ENCODE assay signal across 18 cellular contexts in genomic region chr4:7646384-7647061, GRCh38.
DNase-seq lines count a peak whose midpoint lies in the region; ATAC-seq and TF ChIP-seq lines count a peak whose summit lies in the region.
"Had no signal": no experiment of that assay in that cellular context is flagged by ENCODE, and none has a peak within 500 bp of the region (broad histone marks: within the 10 kb centered on the region; RNA-seq: fewer than 3 reads in every experiment).

No MANE protein-coding gene starts in this region.

- peak overlapping the region; percentile 36 for H3K4me3 ChIP-seq in Jurkat, Clone E6-1 (ENCODE audit: low read length)
- H3K4me3 ChIP-seq in mesenchymal stem cell (ENCODE audit: insufficient read depth in 1 of 2, low read depth in 1 of 2, low read length in 2 of 2), result no peak overlapping the region
- H3K4me3 ChIP-seq: mucosa of descending colon, sigmoid colon, thoracic aorta had no signal

- peak; percentile 67 for DNase-seq in CD14-positive monocyte (ENCODE audit: low spot score)
- peak; percentile 50 for DNase-seq in Jurkat, Clone E6-1 (ENCODE audit: low read depth, low spot score)
- peak in 1 of 2 donors; percentile 56 for DNase-seq in central memory CD8-positive, alpha-beta T cell (ENCODE audit: low spot score in 2 of 2)
- DNase-seq in mesenchymal stem cell, result peak; percentile 17
- DNase-seq in Ammon's horn (ENCODE audit: low spot score), result no peak
- no peak for DNase-seq in cortex of kidney (lab: John Stamatoyannopoulos, UW)
- DNase-seq in NCI-H226, result no peak
- DNase-seq in NCI-H2196 treated with DMSO at 0.1 percent for 48 hours (lab: John Stamatoyannopoulos, UW; ENCODE audit: unreplicated experiment), result no peak
- DNase-seq: activated CD4-positive, alpha-beta T cell treated with anti-CD3 and anti-CD28 coated beads, Interleukin-2, amount 10 ng/mL, durations not matched to agents 24 days and 14 days; activated T-cell treated with anti-CD3 and anti-CD28 coated beads, Interleukin-2, amount 50 U/mL, for 24 hours; effector memory CD4-positive, alpha-beta T cell; hypothalamus; left cardiac atrium; mucosa of descending colon; NCI-H1048; sigmoid colon; SK-N-SH had no signal

- peaks cover 0 to 22% (median 8%) of the 10 kb centered on the region in 7 donors for H3K9me3 Mint-ChIP-seq in CD14-positive monocyte
- peaks cover 9% of the 10 kb centered on the region for H3K9me3 Mint-ChIP-seq in central memory CD8-positive, alpha-beta T cell
- H3K9me3 Mint-ChIP-seq: activated T-cell treated with anti-CD3 and anti-CD28 coated beads, Interleukin-2, amount 50 U/mL, for 24 hours had no signal

- H3K14ac ChIP-seq in mesenchymal stem cell (ENCODE audit: low read length in 2 of 2), result no peak overlapping the region

- H3K79me1 ChIP-seq in mesenchymal stem cell (replicated peaks; ENCODE audit: low read length, poor library complexity, severe bottlenecking), result no peaks in the 10 kb centered on the region

- H3K27ac ChIP-seq in mesenchymal stem cell (ENCODE audit: low read length, poor library complexity, severe bottlenecking), result no peak overlapping the region
- H3K27ac ChIP-seq: sigmoid colon, thoracic aorta had no signal

- H3K4me1 Mint-ChIP-seq in CD14-positive monocyte, result peaks cover 84% of the 10 kb centered on the region
- peaks cover 56% of the 10 kb centered on the region for H3K4me1 Mint-ChIP-seq in central memory CD8-positive, alpha-beta T cell

- H3K4ac ChIP-seq in mesenchymal stem cell (ENCODE audit: low read depth in 1 of 2, low read length in 2 of 2), result peak overlapping the region in 1 of 2 experiments; percentile 29

- H2AK5ac ChIP-seq in mesenchymal stem cell (ENCODE audit: low read length, severe bottlenecking), result no peak overlapping the region

- no peak overlapping the region for H3K9ac ChIP-seq in mesenchymal stem cell (ENCODE audit: low read length)
- H3K9ac ChIP-seq: SK-N-SH had no signal

- H2BK120ac ChIP-seq in mesenchymal stem cell (ENCODE audit: low read depth, low read length), result peak overlapping the region; percentile 92

- peak overlapping the region; percentile 52 to 53 for H3K18ac ChIP-seq in mesenchymal stem cell (ENCODE audit: low read depth in 1 of 2, low read length in 2 of 2)

- no peak overlapping the region for H2BK15ac ChIP-seq in mesenchymal stem cell (ENCODE audit: low read depth, poor library complexity, severe bottlenecking)

- no peak overlapping the region for H2AFZ ChIP-seq in mesenchymal stem cell (ENCODE audit: low read depth, low read length)

- H4K91ac ChIP-seq in mesenchymal stem cell (ENCODE audit: low read length), result peak overlapping the region; percentile 29

- H4K8ac ChIP-seq in mesenchymal stem cell (ENCODE audit: low read length), result peak overlapping the region; percentile 33

- peaks cover 39% of the 10 kb centered on the region for H3K4me1 ChIP-seq in mesenchymal stem cell (ENCODE audit: control insufficient read depth, insufficient read depth, low read depth, low read length)

- no peak for TF ChIP-seq CTCF in CD14-positive monocyte (IDR thresholded peaks at IDR 0.05)

- peak overlapping the region; percentile 46 to 83 for H2BK12ac ChIP-seq in mesenchymal stem cell (ENCODE audit: low read length in 2 of 2)

- H2BK5ac ChIP-seq in mesenchymal stem cell (ENCODE audit: low read depth, low read length, poor library complexity, severe bottlenecking), result no peak overlapping the region

- peak overlapping the region; percentile 70 to 83 for H3K4me3 Mint-ChIP-seq in CD14-positive monocyte
- peak overlapping the region; percentile 56 for H3K4me3 Mint-ChIP-seq in central memory CD8-positive, alpha-beta T cell
- H3K4me3 Mint-ChIP-seq: activated CD4-positive, alpha-beta T cell treated with anti-CD3 and anti-CD28 coated beads, Interleukin-2, amount 10 ng/mL, durations not matched to agents 24 days and 14 days; activated T-cell treated with anti-CD3 and anti-CD28 coated beads, Interleukin-2, amount 50 U/mL, for 24 hours had no signal

- peaks cover 6% of the 10 kb centered on the region for H3K9me3 ChIP-seq in mesenchymal stem cell (ENCODE audit: control insufficient read depth, low read length)
- H3K9me3 ChIP-seq: mucosa of descending colon, SK-N-SH had no signal

- peak overlapping the region; percentile 96 to 100 (median 99) for H3K27ac Mint-ChIP-seq in CD14-positive monocyte
- peak overlapping the region; percentile 99 for H3K27ac Mint-ChIP-seq in central memory CD8-positive, alpha-beta T cell (ENCODE audit: low read depth)
- H3K27ac Mint-ChIP-seq: activated CD4-positive, alpha-beta T cell treated with anti-CD3 and anti-CD28 coated beads, Interleukin-2, amount 10 ng/mL, durations not matched to agents 24 days and 14 days; activated T-cell treated with anti-CD3 and anti-CD28 coated beads, Interleukin-2, amount 50 U/mL, for 24 hours had no signal

- H3K27me3 ChIP-seq in mesenchymal stem cell (ENCODE audit: control insufficient read depth in 1 of 2, insufficient read depth in 1 of 2, low read length in 2 of 2), result peaks cover 4 to 11% of the 10 kb centered on the region in 2 experiments
- H3K27me3 ChIP-seq: sigmoid colon had no signal

- peaks cover 1 to 30% (median 4%) of the 10 kb centered on the region in 3 donors for H3K27me3 Mint-ChIP-seq in CD14-positive monocyte (ENCODE audit: low read depth in 3 of 3)
- no peaks in the 10 kb centered on the region for H3K27me3 Mint-ChIP-seq in central memory CD8-positive, alpha-beta T cell
- H3K27me3 Mint-ChIP-seq: activated CD4-positive, alpha-beta T cell treated with anti-CD3 and anti-CD28 coated beads, Interleukin-2, amount 10 ng/mL, durations not matched to agents 24 days and 14 days had no signal

- no peak overlapping the region for H3K4me2 ChIP-seq in mesenchymal stem cell (ENCODE audit: low read length, poor library complexity, severe bottlenecking)
- H3K4me2 ChIP-seq: SK-N-SH had no signal

- H3K23ac ChIP-seq in mesenchymal stem cell (ENCODE audit: low read length in 2 of 2), result no peak overlapping the region

- peak; percentile 22 for ATAC-seq in central memory CD8-positive, alpha-beta T cell (replicated peaks; ENCODE audit: extremely low read depth, poor library complexity, severe bottlenecking)
- ATAC-seq: left cardiac atrium, mucosa of descending colon had no signal

- 92% methylated on average over 18 of the region's 18 CpGs for WGBS in mesenchymal stem cell

- intact Hi-C loops in CD14-positive monocyte (cut with micrococcal nuclease), result loop anchor here in 1 of 2 donors (1.0 to 10.0 kb wide), 2 partner anchors 7 to 942 kb away; partner anchors contain the start of gene MRFAP1L1

- peaks cover 24 to 28% of the 10 kb centered on the region in 2 donors for H3K36me3 Mint-ChIP-seq in CD14-positive monocyte
- peaks cover 8% of the 10 kb centered on the region for H3K36me3 Mint-ChIP-seq in central memory CD8-positive, alpha-beta T cell (ENCODE audit: insufficient read depth)

- peaks cover 0 to 15% of the 10 kb centered on the region in 2 experiments for H3K36me3 ChIP-seq in mesenchymal stem cell (ENCODE audit: control insufficient read depth in 1 of 2, insufficient read depth in 2 of 2, low read depth in 1 of 2, low read length in 2 of 2)
- H3K36me3 ChIP-seq: sigmoid colon, thoracic aorta had no signal

Comparison
In these comparisons a context has a peak if more than half of its experiments do, and no peak if none do; other contexts are left out.
1. DNase-seq: peak in CD14-positive monocyte (single experiment), Jurkat, Clone E6-1 (single experiment) and mesenchymal stem cell (single experiment); none in Ammon's horn (single experiment), cortex of kidney (single experiment), NCI-H226 (single experiment) and NCI-H2196 treated with DMSO at 0.1 percent for 48 hours (single experiment).